20 cellular contexts compared by ENCODE assay signal in the genomic region with DNA sequence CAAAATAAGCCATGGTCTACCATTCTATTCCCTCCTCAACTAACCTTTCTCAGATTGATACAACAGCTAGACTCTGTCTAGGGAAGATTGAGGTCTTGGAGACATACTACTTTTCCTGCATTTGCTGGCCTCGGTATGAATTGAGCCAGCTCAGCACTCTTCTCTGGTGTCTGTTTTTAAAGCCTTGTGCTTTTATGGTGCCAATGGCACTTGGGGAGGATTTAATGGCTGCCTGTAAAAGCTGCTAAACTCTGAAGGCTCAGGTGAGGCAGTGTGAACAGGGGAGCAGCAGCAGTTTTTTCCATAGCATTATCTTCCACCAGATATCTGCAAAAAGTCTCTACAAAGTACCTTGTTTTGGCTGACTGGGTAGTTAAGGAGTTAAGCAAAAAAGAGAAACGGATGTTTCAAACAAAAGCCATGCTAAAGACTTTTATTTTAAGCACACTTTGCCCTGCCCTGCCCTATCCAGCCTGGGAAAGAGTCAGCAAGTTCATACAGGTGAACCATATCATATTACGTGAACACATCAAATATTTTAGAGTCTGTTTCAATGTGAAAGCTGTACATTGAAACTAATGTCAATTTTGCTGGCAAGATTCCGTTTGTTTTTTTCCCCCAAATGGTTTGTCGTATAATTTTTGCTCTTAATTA.
A peak's percentile ranks its signal among the peaks of the same experiment; 100 is the strongest.
DNase-seq lines count a peak whose midpoint lies in the region; ATAC-seq, FAIRE-seq and TF ChIP-seq lines count a peak whose summit lies in the region.
"Had no signal": no experiment of that assay in that cellular context is flagged by ENCODE, and none has a peak within 500 bp of the region (broad histone marks: within the 10 kb centered on the region; RNA-seq: fewer than 3 reads in every experiment).

No MANE protein-coding gene starts in this region.

- H2BK120ac ChIP-seq in H1 (replicated peaks; ENCODE audit: low read depth, low read length) = no peak overlapping the region

- H4K5ac ChIP-seq in H1 (ENCODE audit: insufficient read length, low read depth, low read length) = no peak overlapping the region

- H2BK5ac ChIP-seq in H1 (ENCODE audit: low read depth, low read length) = no peak overlapping the region

- H2AFZ ChIP-seq in MM.1S (ENCODE audit: low read length) (peak overlapping the region; percentile 20; the same call in 1 of the 2 replicates), H1 (ENCODE audit: low read length) (peak overlapping the region; percentile 91)

- no peak overlapping the region for H2BK20ac ChIP-seq in H1 (ENCODE audit: low read length)

- TF ChIP-seq POLR2A in H1 (IDR thresholded peaks at IDR 0.05; ENCODE audit: control extremely low read depth in 1 of 2, low read depth in 2 of 2, low read length in 2 of 2) = no peak

- H3K4me3 Mint-ChIP-seq in natural killer cell = no peak overlapping the region
- H3K4me3 Mint-ChIP-seq: dendritic cell treated with granulocyte-macrophage colony-stimulating factor and Interleukin-4, amounts not matched to agents 40 ng/mL and 50 ng/mL, for 4 days had no signal

- H3K9me3 ChIP-seq in MM.1S (replicated peaks; ENCODE audit: insufficient read depth, low read length) (no peaks in the 10 kb centered on the region), H1 (ENCODE audit: insufficient read depth in 2 of 2, low read depth in 1 of 2, low read length in 1 of 2) (no peaks in the 10 kb centered on the region), psoas muscle (no peaks in the 10 kb centered on the region)

- TF ChIP-seq CTCF in MM.1S (IDR thresholded peaks at IDR 0.05; ENCODE audit: low read length) = no peak
- no peak for TF ChIP-seq CTCF in H1 (IDR thresholded peaks at IDR 0.05; ENCODE audit: control extremely low read depth in 1 of 3, insufficient read depth in 1 of 3, low read depth in 1 of 3, low read length in 3 of 3)
- TF ChIP-seq CTCF in psoas muscle (IDR thresholded peaks at IDR 0.05) = no peak
- TF ChIP-seq CTCF in natural killer cell (IDR thresholded peaks at IDR 0.05) = no peak

- H3K27ac Mint-ChIP-seq in natural killer cell = no peak overlapping the region
- H3K27ac Mint-ChIP-seq: dendritic cell treated with granulocyte-macrophage colony-stimulating factor and Interleukin-4, amounts not matched to agents 40 ng/mL and 50 ng/mL, for 4 days had no signal

- H3K9me2 ChIP-seq in MM.1S (replicated peaks; ENCODE audit: insufficient read depth, low read length) = no peaks in the 10 kb centered on the region

- no peak for TF ChIP-seq RAD21 in H1 (IDR thresholded peaks at IDR 0.05 in 1 of 2, conservative IDR thresholded peaks at IDR 0.05 in 1 of 2; ENCODE audit: low read depth in 2 of 2, low read length in 2 of 2)

- H3K14ac ChIP-seq in H1 (ENCODE audit: insufficient read length) = no peak overlapping the region

- H4K20me1 ChIP-seq in MM.1S (ENCODE audit: insufficient read depth, low read length) (no peaks in the 10 kb centered on the region), H1 (replicated peaks in 1 of 2; ENCODE audit: control insufficient read depth in 1 of 2, insufficient read depth in 2 of 2, low read length in 2 of 2) (no peaks in the 10 kb centered on the region)

- H2AK5ac ChIP-seq in H1 (ENCODE audit: low read depth, low read length) = no peak overlapping the region

- no peak overlapping the region for H2BK15ac ChIP-seq in H1 (ENCODE audit: low read length)

- no peaks in the 10 kb centered on the region for H3K23me2 ChIP-seq in H1 (ENCODE audit: low read depth, low read length)

- H3K79me2 ChIP-seq in MM.1S (ENCODE audit: low read length) (no peaks in the 10 kb centered on the region), H1 (ENCODE audit: control insufficient read depth in 1 of 2, insufficient read depth in 2 of 2, low read length in 2 of 2) (no peaks in the 10 kb centered on the region)

- no peak overlapping the region for H3K56ac ChIP-seq in H1 (replicated peaks; ENCODE audit: insufficient read length, low read depth, low read length)

- no peaks in the 10 kb centered on the region for H3K4me1 Mint-ChIP-seq in natural killer cell

- no peak for FAIRE-seq in H1 (lab: Jason Lieb, UNC)
- FAIRE-seq: endothelial cell of umbilical vein had no signal

- CTCF ChIA-PET in H1 (lab: Charles Lee; ENCODE audit: partially characterized antibody) = interaction anchor here (1.1 kb wide), 1 partner anchor 11 kb away, joined by 3 read pairs; no protein-coding TSS in a partner anchor

- H2BK12ac ChIP-seq in H1 (ENCODE audit: low read depth, low read length) = no peak overlapping the region

- H3K27ac ChIP-seq in MM.1S (ENCODE audit: low read length) (peak overlapping the region; percentile 56; the same call in 1 of the 2 replicates), H1 (ENCODE audit: low read depth, low read length) (no peak overlapping the region), psoas muscle (peak overlapping the region; percentile 24)
- H3K27ac ChIP-seq: brain microvascular endothelial cell had no signal

- H3K79me1 ChIP-seq in H1 (ENCODE audit: low read depth, low read length) = no peaks in the 10 kb centered on the region

- no peaks in the 10 kb centered on the region for H3K9me3 Mint-ChIP-seq in natural killer cell
- H3K9me3 Mint-ChIP-seq: dendritic cell treated with granulocyte-macrophage colony-stimulating factor and Interleukin-4, amounts not matched to agents 40 ng/mL and 50 ng/mL, for 4 days had no signal

- H3K4me1 ChIP-seq in MM.1S (ENCODE audit: low read length) (peaks cover 19% of the 10 kb centered on the region), H1 (replicated peaks in 1 of 4; ENCODE audit: control insufficient read depth in 3 of 4, insufficient read depth in 4 of 4, low read length in 3 of 4) (no peaks in the 10 kb centered on the region; a peak in 1 of 7 replicates), psoas muscle (peaks cover 19% of the 10 kb centered on the region)

- H3F3A ChIP-seq in MM.1S (ENCODE audit: insufficient read depth, low read length) = peaks cover 15% of the 10 kb centered on the region; the same call in 1 of the 2 replicates

- no peak overlapping the region; the same call in 1 of the 2 replicates for H3K9ac ChIP-seq in MM.1S (ENCODE audit: low read length)
- H3K9ac ChIP-seq in H1 (replicated peaks in 1 of 4; ENCODE audit: extremely low read depth in 1 of 4, low read depth in 3 of 4, low read length in 3 of 4) = no peak overlapping the region

- no peak overlapping the region for H4K8ac ChIP-seq in H1 (ENCODE audit: extremely low read depth, insufficient read depth, low read length)

- intact Hi-C loops in psoas muscle (cut with DNase I) = loop anchor here in 1 of 2 donors (10.0 kb wide), 1 partner anchor 594 kb away; the partner anchor contains the start of gene PIK3R1
- intact Hi-C loops in natural killer cell (cut with micrococcal nuclease) = no loop called here

- peak overlapping the region; percentile 13; the same call in 1 of the 2 replicates for H3K4me3 ChIP-seq in MM.1S (ENCODE audit: low read length)
- no peak overlapping the region for H3K4me3 ChIP-seq in H1 (ENCODE audit: extremely low read depth in 1 of 4, insufficient read depth in 2 of 4, low read depth in 3 of 4, low read length in 4 of 4)
- H3K4me3 ChIP-seq in psoas muscle = no peak overlapping the region

- H3K36me3 ChIP-seq in MM.1S (replicated peaks; ENCODE audit: insufficient read depth, low read length) (no peaks in the 10 kb centered on the region), H1 (ENCODE audit: control insufficient read depth in 2 of 4, insufficient read depth in 4 of 4, low read length in 3 of 4) (no peaks in the 10 kb centered on the region), psoas muscle (ENCODE audit: insufficient read depth in 1 of 2, low read depth in 1 of 2) (no peaks in the 10 kb centered on the region)
- H3K36me3 ChIP-seq: brain microvascular endothelial cell had no signal

- TF ChIP-seq EP300 in H1 (IDR thresholded peaks at IDR 0.05; ENCODE audit: borderline replicate concordance in 1 of 2, low read depth in 2 of 2, low read length in 2 of 2) = no peak

- peaks cover 6 to 7% of the 10 kb centered on the region in 2 donors for H3K27me3 Mint-ChIP-seq in natural killer cell (ENCODE audit: low read depth in 2 of 2)
- H3K27me3 Mint-ChIP-seq: dendritic cell treated with granulocyte-macrophage colony-stimulating factor and Interleukin-4, amounts not matched to agents 40 ng/mL and 50 ng/mL, for 4 days had no signal

- no peak overlapping the region for H3K4ac ChIP-seq in H1 (replicated peaks; ENCODE audit: insufficient read length, low read depth, low read length)

- H3K18ac ChIP-seq in H1 (ENCODE audit: extremely low read depth, low read length) = no peak overlapping the region

- H3K36me3 Mint-ChIP-seq in natural killer cell = no peaks in the 10 kb centered on the region

- H3K23ac ChIP-seq in H1 (ENCODE audit: insufficient read length) = no peak overlapping the region

- H3K4me2 ChIP-seq in MM.1S (ENCODE audit: low read depth, low read length) (peak overlapping the region; percentile 45), H1 (ENCODE audit: insufficient read depth in 1 of 2, low read depth in 2 of 2, low read length in 2 of 2) (no peak overlapping the region; a peak in 1 of 4 replicates)

- DNase-seq in NCI-H146 (lab: John Stamatoyannopoulos, UW) (peak; percentile 2), NCI-H146 treated with DMSO at 0.1 percent for 48 hours (lab: John Stamatoyannopoulos, UW; ENCODE audit: unreplicated experiment) (no peak), MM.1S (peak; percentile 83), H1 (ENCODE audit: low read depth in 1 of 2, low spot score in 2 of 2) (no peak), psoas muscle (no peak), natural killer cell (no peak)
- DNase-seq: activated CD4-positive, alpha-beta T cell treated with anti-CD3 and anti-CD28 coated beads, Interleukin-2, amount 50 U/mL, for 1 hour; activated CD8-positive, alpha-beta memory T cell treated with anti-CD3 and anti-CD28 coated beads, Interleukin-2, amount 50 U/mL, for 48 hours; activated effector memory CD4-positive, alpha-beta T cell treated with Interleukin-2 at 50 U/mL for 16 hours; brain microvascular endothelial cell; C1 segment of cervical spinal cord; foreskin melanocyte; NCI-H446 treated with DMSO at 0.1 percent for 48 hours; OCI-M1; SHP77 treated with DMSO at 0.1 percent for 48 hours; stimulated activated CD4-positive, alpha-beta T cell treated with anti-CD3 and anti-CD28 coated beads, Interleukin-4, amount 100 ng/mL, for 4 hours had no signal

- ATAC-seq in psoas muscle (peak in 3 of 4 donors; percentile 30 to 67 (median 51)), GM19455 (IDR thresholded peaks at IDR 0.05; ENCODE audit: unreplicated experiment) (no peak), natural killer cell (no peak), GM18870 (IDR thresholded peaks at IDR 0.05; ENCODE audit: unreplicated experiment) (no peak)

- POLR2A ChIA-PET in H1 (lab: Charles Lee; ENCODE audit: partially characterized antibody) = no interaction called here

- H3K27me3 ChIP-seq in MM.1S (replicated peaks; ENCODE audit: insufficient read depth, low read length) (no peaks in the 10 kb centered on the region), H1 (replicated peaks in 1 of 4; ENCODE audit: control insufficient read depth in 3 of 4, extremely low read depth in 1 of 4, insufficient read depth in 3 of 4, low read length in 3 of 4) (no peaks in the 10 kb centered on the region), psoas muscle (ENCODE audit: insufficient read depth in 3 of 3, low read length in 2 of 3) (no peaks in the 10 kb centered on the region)
- H3K27me3 ChIP-seq: brain microvascular endothelial cell had no signal

- 78% methylated on average over 5 of the region's 5 CpGs; no CpG with 5 or more reads in 1 of the 2 experiments for WGBS in H1 (ENCODE audit: extremely low coverage in 1 of 2, insufficient coverage in 1 of 2, insufficient read length in 1 of 2, insufficient replicate concordance in 2 of 2, low coverage in 1 of 2, low lambda C conversion rate in 2 of 2, missing lambda C conversion rate in 1 of 2), 2 experiments
- 36 to 56% (median 42%) methylated on average over 5 of the region's 5 CpGs for WGBS in psoas muscle, 3 donors

- no peak overlapping the region for H4K91ac ChIP-seq in H1 (replicated peaks; ENCODE audit: insufficient read length, low read length)

Comparison
In these comparisons a context has a peak if more than half of its experiments do, and no peak if none do; other contexts are left out.
1. DNase-seq: peak in NCI-H146 (single experiment) and MM.1S (single experiment); none in NCI-H146 treated with DMSO at 0.1 percent for 48 hours (single experiment), H1 (0 of 2), psoas muscle (0 of 2) and natural killer cell (single experiment).
2. ATAC-seq: peak in psoas muscle (3 of 4); none in GM19455 (single experiment), natural killer cell (0 of 3) and GM18870 (single experiment).